Comparison of ENCODE assay signal across 1 cellular context in the genomic region with DNA sequence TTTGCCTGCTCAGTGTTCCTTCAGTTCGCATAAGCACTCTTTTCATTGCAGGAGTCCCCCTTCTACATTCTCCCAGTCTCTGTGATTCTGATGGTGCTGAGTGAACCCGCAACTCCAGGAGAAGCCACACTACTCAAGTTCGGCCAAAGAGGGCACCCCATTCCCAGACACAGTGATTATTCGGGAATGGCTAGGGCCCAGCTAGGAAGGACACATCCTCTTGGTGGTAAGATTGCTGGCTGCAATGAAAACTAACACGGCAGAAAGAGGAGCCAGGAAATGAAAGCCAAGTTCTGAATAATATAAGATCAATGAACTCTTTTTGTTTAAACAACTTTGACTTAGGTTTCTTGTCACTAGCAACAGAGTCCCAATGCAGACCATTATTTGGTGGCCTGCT.
TF ChIP-seq lines count a peak whose summit lies in the region.

No MANE protein-coding gene starts in this region.

TF ChIP-seq in WTC11, 78 proteins besides CTCF, POLR2A, EP300 and RAD21:
- TF ChIP-seq, protein P1, sequence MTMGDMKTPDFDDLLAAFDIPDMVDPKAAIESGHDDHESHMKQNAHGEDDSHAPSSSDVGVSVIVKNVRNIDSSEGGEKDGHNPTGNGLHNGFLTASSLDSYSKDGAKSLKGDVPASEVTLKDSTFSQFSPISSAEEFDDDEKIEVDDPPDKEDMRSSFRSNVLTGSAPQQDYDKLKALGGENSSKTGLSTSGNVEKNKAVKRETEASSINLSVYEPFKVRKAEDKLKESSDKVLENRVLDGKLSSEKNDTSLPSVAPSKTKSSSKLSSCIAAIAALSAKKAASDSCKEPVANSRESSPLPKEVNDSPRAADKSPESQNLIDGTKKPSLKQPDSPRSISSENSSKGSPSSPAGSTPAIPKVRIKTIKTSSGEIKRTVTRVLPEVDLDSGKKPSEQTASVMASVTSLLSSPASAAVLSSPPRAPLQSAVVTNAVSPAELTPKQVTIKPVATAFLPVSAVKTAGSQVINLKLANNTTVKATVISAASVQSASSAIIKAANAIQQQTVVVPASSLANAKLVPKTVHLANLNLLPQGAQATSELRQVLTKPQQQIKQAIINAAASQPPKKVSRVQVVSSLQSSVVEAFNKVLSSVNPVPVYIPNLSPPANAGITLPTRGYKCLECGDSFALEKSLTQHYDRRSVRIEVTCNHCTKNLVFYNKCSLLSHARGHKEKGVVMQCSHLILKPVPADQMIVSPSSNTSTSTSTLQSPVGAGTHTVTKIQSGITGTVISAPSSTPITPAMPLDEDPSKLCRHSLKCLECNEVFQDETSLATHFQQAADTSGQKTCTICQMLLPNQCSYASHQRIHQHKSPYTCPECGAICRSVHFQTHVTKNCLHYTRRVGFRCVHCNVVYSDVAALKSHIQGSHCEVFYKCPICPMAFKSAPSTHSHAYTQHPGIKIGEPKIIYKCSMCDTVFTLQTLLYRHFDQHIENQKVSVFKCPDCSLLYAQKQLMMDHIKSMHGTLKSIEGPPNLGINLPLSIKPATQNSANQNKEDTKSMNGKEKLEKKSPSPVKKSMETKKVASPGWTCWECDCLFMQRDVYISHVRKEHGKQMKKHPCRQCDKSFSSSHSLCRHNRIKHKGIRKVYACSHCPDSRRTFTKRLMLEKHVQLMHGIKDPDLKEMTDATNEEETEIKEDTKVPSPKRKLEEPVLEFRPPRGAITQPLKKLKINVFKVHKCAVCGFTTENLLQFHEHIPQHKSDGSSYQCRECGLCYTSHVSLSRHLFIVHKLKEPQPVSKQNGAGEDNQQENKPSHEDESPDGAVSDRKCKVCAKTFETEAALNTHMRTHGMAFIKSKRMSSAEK (CRISPR knock-in tag; IDR thresholded peaks at IDR 0.05; ENCODE audit: borderline replicate concordance) = no peak
